ENCODE assay signal across 9 cellular contexts in genomic region chr19:33906578-33907335, GRCh38.
A peak's percentile ranks its signal among the peaks of the same experiment; 100 is the strongest.
DNase-seq lines count a peak whose midpoint lies in the region; ATAC-seq and TF ChIP-seq lines count a peak whose summit lies in the region.
"Had no signal": no experiment of that assay in that cellular context is flagged by ENCODE, and none has a peak within 500 bp of the region (broad histone marks: within the 10 kb centered on the region; RNA-seq: fewer than 3 reads in every experiment).

No MANE protein-coding gene starts in this region.

- H3K4ac ChIP-seq in trophoblast cell (ENCODE audit: low read depth, low read length) = peak overlapping the region; percentile 19

- H2AFZ ChIP-seq in trophoblast cell (ENCODE audit: insufficient read depth, low read length, poor library complexity) = peak overlapping the region; percentile 94
- H2AFZ ChIP-seq: PC-9 had no signal

- intact Hi-C loops in Calu3 (cut with micrococcal nuclease; ENCODE audit: unreplicated experiment) = no loop called here
- intact Hi-C loops in right cardiac atrium (cut with DNase I) = loop anchor here in 2 of 4 donors (10.0 kb wide), 1 partner anchor 112 kb away; the partner anchor contains the start of gene KCTD15 (in 2 of the 2)
- intact Hi-C loops in activated naive CD4-positive, alpha-beta T cell treated with anti-CD3 and anti-CD28 coated beads for 36 hours (cut with micrococcal nuclease) = no loop called here

- H3K27ac Mint-ChIP-seq in Calu3 (ENCODE audit: unreplicated experiment) (no peak overlapping the region), HFFc6 (no peak overlapping the region)
- no peak overlapping the region for H3K27ac Mint-ChIP-seq in activated naive CD4-positive, alpha-beta T cell treated with anti-CD3 and anti-CD28 coated beads for 36 hours

- peaks cover 13% of the 10 kb centered on the region for H3K79me1 ChIP-seq in trophoblast cell (ENCODE audit: low read length)

- H3K9ac ChIP-seq in trophoblast cell (ENCODE audit: low read length) = no peak overlapping the region

- peak overlapping the region; percentile 81 for H3K14ac ChIP-seq in trophoblast cell (ENCODE audit: low read length)

- CTCF ChIA-PET in Calu3 (lab: Charles Lee) = interaction anchor here (0.6 to 1.1 kb wide), 4 partner anchors 40 to 666 kb away, joined by 3 to 5 read pairs (median 4); no protein-coding TSS in a partner anchor
- CTCF ChIA-PET in activated naive CD4-positive, alpha-beta T cell treated with anti-CD3 and anti-CD28 coated beads for 36 hours (lab: Charles Lee) = interaction anchor here (0.9 kb wide), 1 partner anchor 129 kb away, joined by 3 read pairs; no protein-coding TSS in a partner anchor

- peak overlapping the region; percentile 16 for H3K4me3 ChIP-seq in astrocyte of the cerebellum (ENCODE audit: low read depth, low read length)
- H3K4me3 ChIP-seq in right cardiac atrium (ENCODE audit: low read length) = peak overlapping the region; percentile 75
- H3K4me3 ChIP-seq in trophoblast cell (ENCODE audit: low read depth, low read length) = peak overlapping the region; percentile 57
- H3K4me3 ChIP-seq: PC-9 had no signal

- peaks cover 46% of the 10 kb centered on the region for H3K27me3 Mint-ChIP-seq in Calu3 (ENCODE audit: unreplicated experiment)
- peaks cover 11% of the 10 kb centered on the region for H3K27me3 Mint-ChIP-seq in HFFc6 (ENCODE audit: insufficient read depth)
- H3K27me3 Mint-ChIP-seq in activated naive CD4-positive, alpha-beta T cell treated with anti-CD3 and anti-CD28 coated beads for 36 hours (ENCODE audit: low read depth) = peaks cover 44% of the 10 kb centered on the region

- peak overlapping the region; percentile 74 for H4K12ac ChIP-seq in trophoblast cell (ENCODE audit: low read depth, low read length)

- H3K18ac ChIP-seq in trophoblast cell (ENCODE audit: low read length) = peak overlapping the region; percentile 90

- H4K91ac ChIP-seq in trophoblast cell (ENCODE audit: low read depth, low read length) = peak overlapping the region; percentile 88

- H3K27ac ChIP-seq in right cardiac atrium (ENCODE audit: low read length) (peak overlapping the region; percentile 55), trophoblast cell (ENCODE audit: low read depth, low read length) (peak overlapping the region; percentile 40)
- H3K27ac ChIP-seq: PC-9 had no signal

- H3K4me3 Mint-ChIP-seq in Calu3 (ENCODE audit: low read depth, unreplicated experiment) = peak overlapping the region; percentile 75
- no peak overlapping the region for H3K4me3 Mint-ChIP-seq in HFFc6
- H3K4me3 Mint-ChIP-seq in activated naive CD4-positive, alpha-beta T cell treated with anti-CD3 and anti-CD28 coated beads for 36 hours = no peak overlapping the region

- H2BK5ac ChIP-seq in trophoblast cell (ENCODE audit: low read depth, low read length, poor library complexity) = peak overlapping the region; percentile 68

- H3K4me2 ChIP-seq in trophoblast cell (ENCODE audit: low read length) = peak overlapping the region; percentile 75

- WGBS in right cardiac atrium = 13% methylated on average over 59 of the region's 59 CpGs
- WGBS in trophoblast cell (ENCODE audit: extremely low coverage, insufficient coverage, insufficient read length) = no CpG with 5 or more reads among the region's 59 CpGs

- peak overlapping the region; percentile 92 for H2BK120ac ChIP-seq in trophoblast cell (ENCODE audit: insufficient read depth, low read length, poor library complexity)

- no peaks in the 10 kb centered on the region for H3K9me3 ChIP-seq in right cardiac atrium (ENCODE audit: control insufficient read depth, low read length)
- no peaks in the 10 kb centered on the region for H3K9me3 ChIP-seq in trophoblast cell (ENCODE audit: insufficient read depth, low read depth, low read length)

- peaks cover 7% of the 10 kb centered on the region for H3K36me3 Mint-ChIP-seq in Calu3 (ENCODE audit: insufficient read depth, unreplicated experiment)
- no peaks in the 10 kb centered on the region for H3K36me3 Mint-ChIP-seq in HFFc6 (ENCODE audit: low read depth)
- no peaks in the 10 kb centered on the region for H3K36me3 Mint-ChIP-seq in activated naive CD4-positive, alpha-beta T cell treated with anti-CD3 and anti-CD28 coated beads for 36 hours (ENCODE audit: low read depth)

- no TSS peak for BruUV-seq in Calu3 (replicated peaks; lab: Mats Ljungman, UMichigan)

- peaks cover 5% of the 10 kb centered on the region for H3K79me2 ChIP-seq in trophoblast cell (ENCODE audit: control insufficient read depth, insufficient read depth, low read length, poor library complexity)

- H3K36me3 ChIP-seq in trophoblast cell (ENCODE audit: control insufficient read depth in 1 of 2, insufficient read depth in 2 of 2, low read length in 2 of 2) = no peaks in the 10 kb centered on the region

- ATAC-seq in right cardiac atrium (peak; percentile 58 to 62), GM18511 (IDR thresholded peaks at IDR 0.05; ENCODE audit: unreplicated experiment) (no peak)

- H3K4me1 ChIP-seq in right cardiac atrium (ENCODE audit: control insufficient read depth, insufficient read depth, low read length) (peaks cover 2% of the 10 kb centered on the region), trophoblast cell (ENCODE audit: control insufficient read depth in 1 of 2, insufficient read depth in 2 of 2, low read length in 2 of 2) (peaks cover 12 to 13% of the 10 kb centered on the region in 2 experiments)

- peak overlapping the region; percentile 71 for H2AK5ac ChIP-seq in trophoblast cell (ENCODE audit: low read length)

- H4K8ac ChIP-seq in trophoblast cell (ENCODE audit: low read depth, low read length) = peak overlapping the region; percentile 81

- H3K9me3 Mint-ChIP-seq in Calu3 (ENCODE audit: low read depth, unreplicated experiment) (no peaks in the 10 kb centered on the region), HFFc6 (peaks cover 4% of the 10 kb centered on the region; the same call in 1 of the 2 replicates)
- no peaks in the 10 kb centered on the region for H3K9me3 Mint-ChIP-seq in activated naive CD4-positive, alpha-beta T cell treated with anti-CD3 and anti-CD28 coated beads for 36 hours

- no peak overlapping the region for H3K23ac ChIP-seq in trophoblast cell (ENCODE audit: low read length)

- TF ChIP-seq CTCF in Calu3 (IDR thresholded peaks at IDR 0.05; ENCODE audit: unreplicated experiment) (no peak), astrocyte of the cerebellum (IDR thresholded peaks at IDR 0.05; ENCODE audit: low read depth, low read length, missing control alignments) (no peak), HFFc6 (IDR thresholded peaks at IDR 0.05) (no peak)

- in situ Hi-C loops in astrocyte of the cerebellum (cut with HindIII; ENCODE audit: low sequenced_read_pairs) = no loop called here

- peak overlapping the region; percentile 85 for H2BK12ac ChIP-seq in trophoblast cell (ENCODE audit: low read length)

- H3K27me3 ChIP-seq in right cardiac atrium (ENCODE audit: control insufficient read depth, insufficient read depth) (no peaks in the 10 kb centered on the region), trophoblast cell (ENCODE audit: insufficient read depth, low read length) (peaks cover 2% of the 10 kb centered on the region)

- DNase-seq in Calu3 (no peak), astrocyte of the cerebellum (ENCODE audit: low read depth) (peak; percentile 5), right cardiac atrium (peak; percentile 42 to 75 (median 74)), trophoblast cell (peak; percentile 48 to 72), HFFc6 (no peak), T-helper 2 cell (no peak)
- DNase-seq in activated naive CD4-positive, alpha-beta T cell treated with anti-CD3 and anti-CD28 coated beads for 36 hours = no peak

- H3K4me1 Mint-ChIP-seq in Calu3 (ENCODE audit: low read depth, unreplicated experiment) (peaks cover 9% of the 10 kb centered on the region), HFFc6 (ENCODE audit: low read depth) (no peaks in the 10 kb centered on the region)
- peaks cover 5% of the 10 kb centered on the region for H3K4me1 Mint-ChIP-seq in activated naive CD4-positive, alpha-beta T cell treated with anti-CD3 and anti-CD28 coated beads for 36 hours (ENCODE audit: low read depth)

Comparison
In these comparisons a context has a peak if more than half of its experiments do, and no peak if none do; other contexts are left out.
1. DNase-seq: peak in astrocyte of the cerebellum (single experiment), right cardiac atrium (3 of 3) and trophoblast cell (2 of 2); none in Calu3 (single experiment), HFFc6 (single experiment), T-helper 2 cell (0 of 5) and activated naive CD4-positive, alpha-beta T cell treated with anti-CD3 and anti-CD28 coated beads for 36 hours (single experiment).
2. H3K4me3 ChIP-seq: peak in every context shown above with its lines; median percentile 75 in right cardiac atrium; 57 in trophoblast cell; 16 in astrocyte of the cerebellum.